In the genomic region with DNA sequence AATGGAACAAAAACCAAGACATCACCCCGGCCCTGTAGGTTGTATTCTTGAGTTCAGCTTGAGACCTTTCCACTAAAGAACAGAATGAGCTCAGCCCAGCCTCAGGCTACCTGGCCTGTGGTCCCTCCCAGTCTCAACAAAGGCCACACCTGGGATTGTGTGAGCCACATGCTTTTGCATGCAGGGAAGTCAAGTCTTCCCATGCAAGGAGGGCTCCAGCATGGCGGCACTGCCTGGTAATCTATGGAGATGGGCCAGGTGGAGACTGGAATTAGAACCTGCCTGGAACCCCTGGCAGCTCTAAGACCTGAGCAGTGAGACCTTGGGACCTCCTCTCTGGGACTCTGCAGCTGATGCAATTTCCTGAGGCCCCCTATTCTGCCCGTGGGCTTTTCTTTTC, we compare ENCODE assay signal across 18 cellular contexts.
"Had no signal": no experiment of that assay in that cellular context is flagged by ENCODE, and none has a peak within 500 bp of the region (broad histone marks: within the 10 kb centered on the region; RNA-seq: fewer than 3 reads in every experiment).

No MANE protein-coding gene starts in this region.

- DNase-seq: KBM-7, MV-4-11, NCI-H1048, NCI-H1105 treated with DMSO at 0.1 percent for 48 hours, NCI-H1417 treated with DMSO at 0.1 percent for 48 hours, NCI-H146, NCI-H1694 treated with DMSO at 0.1 percent for 48 hours, NCI-H1930, NCI-H2081, NCI-H2107, NCI-H2227 treated with DMSO at 0.1 percent for 48 hours, NCI-H524, NCI-H526 treated with DMSO at 0.1 percent for 48 hours, NCI-H748 treated with DMSO at 0.1 percent for 48 hours, SHP77, SK-N-SH, T-helper 1 cell had no signal

- H3K27ac ChIP-seq: RWPE1 had no signal
